5 cellular contexts compared by ENCODE assay signal in genomic region chr9:113379829-113380210, GRCh38. TPM values are rescaled to one million over a fixed set of nuclear protein-coding genes. Genes with fewer than 3 reads are reported as not detected.
"Had no signal": no experiment of that assay in that cellular context is flagged by ENCODE, and none has a peak within 500 bp of the region (broad histone marks: within the 10 kb centered on the region; RNA-seq: fewer than 3 reads in every experiment).

No MANE protein-coding gene starts in this region.

RNA-seq across cellular contexts. Expression of gene BSPRY, which starts 30.5 kb away (rescaled TPM):
- total RNA-seq: dermis blood vessel endothelial cell, endothelial cell of umbilical vein, osteoblast had no signal
- polyA plus RNA-seq: endothelial cell of umbilical vein had no signal

RNA-seq across cellular contexts. Expression of gene C9orf43, which starts 30.7 kb away (rescaled TPM):
- total RNA-seq: dermis blood vessel endothelial cell, epithelial cell of proximal tubule, upper lobe of right lung had no signal
